In the genomic region with DNA sequence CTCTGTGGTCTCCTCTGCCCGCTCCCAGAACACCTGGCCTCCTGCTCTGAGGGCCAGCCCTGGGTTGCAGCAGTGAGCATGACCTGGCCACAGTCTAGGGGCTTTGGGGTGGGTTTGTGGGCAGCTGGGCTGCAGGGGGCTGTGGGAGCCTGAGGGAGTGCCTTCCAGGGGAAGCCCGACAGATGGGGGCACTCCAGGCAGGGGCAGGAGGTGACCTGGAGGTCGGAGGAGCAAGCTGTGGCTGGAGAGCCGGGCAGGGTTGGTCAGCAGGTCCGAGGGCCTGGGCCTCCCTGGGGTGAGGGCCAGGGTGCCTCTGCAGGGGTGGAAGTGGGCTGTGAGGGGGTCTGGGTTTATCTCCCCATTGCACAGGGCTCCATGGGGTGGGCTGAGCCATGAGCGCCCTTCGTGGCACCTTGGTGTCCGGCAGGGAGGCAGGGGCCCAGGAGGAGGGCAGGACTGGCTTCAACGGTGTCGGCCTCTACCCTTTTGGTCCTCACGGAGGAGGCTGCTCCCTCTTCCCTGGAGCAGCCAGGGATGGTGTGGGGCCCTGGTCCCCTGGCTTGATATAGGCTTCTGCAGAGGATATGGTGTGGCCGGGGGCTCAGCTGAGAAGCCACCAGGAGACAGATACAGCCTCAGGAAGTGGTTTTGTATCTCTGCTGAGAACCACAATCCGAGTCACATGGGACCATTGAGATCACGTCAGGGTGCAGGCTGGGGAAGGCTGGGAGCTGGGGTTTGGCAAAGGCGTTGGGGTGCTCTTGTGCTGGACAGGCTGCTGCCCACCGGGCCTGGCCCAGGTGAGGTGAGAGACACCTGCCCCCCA, we compare ENCODE assay signal across 11 cellular contexts.
DNase-seq lines count a peak whose midpoint lies in the region; ATAC-seq and TF ChIP-seq lines count a peak whose summit lies in the region.
"Had no signal": no experiment of that assay in that cellular context is flagged by ENCODE, and none has a peak within 500 bp of the region (broad histone marks: within the 10 kb centered on the region; RNA-seq: fewer than 3 reads in every experiment).

No MANE protein-coding gene starts in this region.

- no peak overlapping the region for H3K27ac Mint-ChIP-seq in activated naive CD8-positive, alpha-beta T cell
- no peak overlapping the region for H3K27ac Mint-ChIP-seq in nephron progenitor cell

- H3K9me3 Mint-ChIP-seq in activated naive CD8-positive, alpha-beta T cell (ENCODE audit: low read depth) = no peaks in the 10 kb centered on the region
- H3K9me3 Mint-ChIP-seq in nephron progenitor cell = no peaks in the 10 kb centered on the region

- ATAC-seq in GM21529 (IDR thresholded peaks at IDR 0.05; ENCODE audit: unreplicated experiment) = peak; percentile 56
- ATAC-seq in SK-N-SH treated with all-trans-retinoic acid at 6 μM for 48 hours = no peak
- no peak for ATAC-seq in GM18873 (IDR thresholded peaks at IDR 0.05; ENCODE audit: low FRiP score, unreplicated experiment)
- ATAC-seq: left ventricle myocardium superior had no signal

- peak; percentile 54 for DNase-seq in SKM-1 (lab: John Stamatoyannopoulos, UW; ENCODE audit: unreplicated experiment)
- DNase-seq in stimulated activated CD8-positive, alpha-beta memory T cell treated with anti-CD3 and anti-CD28 coated beads, Interleukin-15, amount 100 ng/mL, for 48 hours (ENCODE audit: low read depth in 2 of 2) = peak; percentile 25 to 28
- DNase-seq in NCI-H345 (lab: John Stamatoyannopoulos, UW) = no peak
- DNase-seq in nephron progenitor cell = no peak
- DNase-seq: effector CD8-positive, alpha-beta T cell; IMR-90; left ventricle myocardium superior had no signal

- TF ChIP-seq CTCF in nephron progenitor cell (IDR thresholded peaks at IDR 0.05) = no peak

- H3K4me3 Mint-ChIP-seq in activated naive CD8-positive, alpha-beta T cell = peak overlapping the region; percentile 74
- H3K4me3 Mint-ChIP-seq in nephron progenitor cell = no peak overlapping the region

- peaks cover 63% of the 10 kb centered on the region for H3K4me1 Mint-ChIP-seq in activated naive CD8-positive, alpha-beta T cell (ENCODE audit: low read depth)
- H3K4me1 Mint-ChIP-seq in nephron progenitor cell = no peaks in the 10 kb centered on the region

- no peaks in the 10 kb centered on the region for H3K36me3 Mint-ChIP-seq in activated naive CD8-positive, alpha-beta T cell
- no peaks in the 10 kb centered on the region for H3K36me3 Mint-ChIP-seq in nephron progenitor cell (ENCODE audit: low read depth)

- no peaks in the 10 kb centered on the region for H3K27me3 Mint-ChIP-seq in activated naive CD8-positive, alpha-beta T cell
- H3K27me3 Mint-ChIP-seq in nephron progenitor cell (ENCODE audit: low read depth, poor library complexity) = peaks cover 31% of the 10 kb centered on the region

TF ChIP-seq in SK-N-SH treated with all-trans-retinoic acid at 6 μM for 48 hours, 23 proteins besides CTCF, POLR2A, EP300 and RAD21:
- TF ChIP-seq ZFP3 (CRISPR knock-in tag; IDR thresholded peaks at IDR 0.05) (no peak), BACH2 (CRISPR knock-in tag; IDR thresholded peaks at IDR 0.05; ENCODE audit: borderline replicate concordance) (no peak), ZFP30 (CRISPR knock-in tag; IDR thresholded peaks at IDR 0.05) (no peak), GLIS3 (CRISPR knock-in tag; IDR thresholded peaks at IDR 0.05) (no peak), ZC3H10 (CRISPR knock-in tag; IDR thresholded peaks at IDR 0.05) (no peak), TOX (CRISPR knock-in tag; IDR thresholded peaks at IDR 0.05; ENCODE audit: borderline replicate concordance) (no peak), PPARA (CRISPR knock-in tag; IDR thresholded peaks at IDR 0.05; ENCODE audit: borderline replicate concordance) (no peak), ISL1 (CRISPR knock-in tag; IDR thresholded peaks at IDR 0.05) (no peak), ZNF565 (CRISPR knock-in tag; conservative IDR thresholded peaks at IDR 0.05; ENCODE audit: low read depth) (no peak), ZNF70 (CRISPR knock-in tag; IDR thresholded peaks at IDR 0.05) (no peak), ZNF8 (CRISPR knock-in tag; IDR thresholded peaks at IDR 0.05) (no peak), CSDC2 (CRISPR knock-in tag; IDR thresholded peaks at IDR 0.05) (no peak), RARB (CRISPR knock-in tag; IDR thresholded peaks at IDR 0.05) (no peak)
- TF ChIP-seq, protein P1, sequence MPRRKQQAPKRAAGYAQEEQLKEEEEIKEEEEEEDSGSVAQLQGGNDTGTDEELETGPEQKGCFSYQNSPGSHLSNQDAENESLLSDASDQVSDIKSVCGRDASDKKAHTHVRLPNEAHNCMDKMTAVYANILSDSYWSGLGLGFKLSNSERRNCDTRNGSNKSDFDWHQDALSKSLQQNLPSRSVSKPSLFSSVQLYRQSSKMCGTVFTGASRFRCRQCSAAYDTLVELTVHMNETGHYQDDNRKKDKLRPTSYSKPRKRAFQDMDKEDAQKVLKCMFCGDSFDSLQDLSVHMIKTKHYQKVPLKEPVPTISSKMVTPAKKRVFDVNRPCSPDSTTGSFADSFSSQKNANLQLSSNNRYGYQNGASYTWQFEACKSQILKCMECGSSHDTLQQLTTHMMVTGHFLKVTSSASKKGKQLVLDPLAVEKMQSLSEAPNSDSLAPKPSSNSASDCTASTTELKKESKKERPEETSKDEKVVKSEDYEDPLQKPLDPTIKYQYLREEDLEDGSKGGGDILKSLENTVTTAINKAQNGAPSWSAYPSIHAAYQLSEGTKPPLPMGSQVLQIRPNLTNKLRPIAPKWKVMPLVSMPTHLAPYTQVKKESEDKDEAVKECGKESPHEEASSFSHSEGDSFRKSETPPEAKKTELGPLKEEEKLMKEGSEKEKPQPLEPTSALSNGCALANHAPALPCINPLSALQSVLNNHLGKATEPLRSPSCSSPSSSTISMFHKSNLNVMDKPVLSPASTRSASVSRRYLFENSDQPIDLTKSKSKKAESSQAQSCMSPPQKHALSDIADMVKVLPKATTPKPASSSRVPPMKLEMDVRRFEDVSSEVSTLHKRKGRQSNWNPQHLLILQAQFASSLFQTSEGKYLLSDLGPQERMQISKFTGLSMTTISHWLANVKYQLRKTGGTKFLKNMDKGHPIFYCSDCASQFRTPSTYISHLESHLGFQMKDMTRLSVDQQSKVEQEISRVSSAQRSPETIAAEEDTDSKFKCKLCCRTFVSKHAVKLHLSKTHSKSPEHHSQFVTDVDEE (CRISPR knock-in tag; IDR thresholded peaks at IDR 0.05) = no peak
- TF ChIP-seq, protein P2, sequence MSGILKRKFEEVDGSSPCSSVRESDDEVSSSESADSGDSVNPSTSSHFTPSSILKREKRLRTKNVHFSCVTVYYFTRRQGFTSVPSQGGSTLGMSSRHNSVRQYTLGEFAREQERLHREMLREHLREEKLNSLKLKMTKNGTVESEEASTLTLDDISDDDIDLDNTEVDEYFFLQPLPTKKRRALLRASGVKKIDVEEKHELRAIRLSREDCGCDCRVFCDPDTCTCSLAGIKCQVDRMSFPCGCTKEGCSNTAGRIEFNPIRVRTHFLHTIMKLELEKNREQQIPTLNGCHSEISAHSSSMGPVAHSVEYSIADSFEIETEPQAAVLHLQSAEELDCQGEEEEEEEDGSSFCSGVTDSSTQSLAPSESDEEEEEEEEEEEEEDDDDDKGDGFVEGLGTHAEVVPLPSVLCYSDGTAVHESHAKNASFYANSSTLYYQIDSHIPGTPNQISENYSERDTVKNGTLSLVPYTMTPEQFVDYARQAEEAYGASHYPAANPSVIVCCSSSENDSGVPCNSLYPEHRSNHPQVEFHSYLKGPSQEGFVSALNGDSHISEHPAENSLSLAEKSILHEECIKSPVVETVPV (CRISPR knock-in tag; IDR thresholded peaks at IDR 0.05) = no peak
- TF ChIP-seq, protein P3, sequence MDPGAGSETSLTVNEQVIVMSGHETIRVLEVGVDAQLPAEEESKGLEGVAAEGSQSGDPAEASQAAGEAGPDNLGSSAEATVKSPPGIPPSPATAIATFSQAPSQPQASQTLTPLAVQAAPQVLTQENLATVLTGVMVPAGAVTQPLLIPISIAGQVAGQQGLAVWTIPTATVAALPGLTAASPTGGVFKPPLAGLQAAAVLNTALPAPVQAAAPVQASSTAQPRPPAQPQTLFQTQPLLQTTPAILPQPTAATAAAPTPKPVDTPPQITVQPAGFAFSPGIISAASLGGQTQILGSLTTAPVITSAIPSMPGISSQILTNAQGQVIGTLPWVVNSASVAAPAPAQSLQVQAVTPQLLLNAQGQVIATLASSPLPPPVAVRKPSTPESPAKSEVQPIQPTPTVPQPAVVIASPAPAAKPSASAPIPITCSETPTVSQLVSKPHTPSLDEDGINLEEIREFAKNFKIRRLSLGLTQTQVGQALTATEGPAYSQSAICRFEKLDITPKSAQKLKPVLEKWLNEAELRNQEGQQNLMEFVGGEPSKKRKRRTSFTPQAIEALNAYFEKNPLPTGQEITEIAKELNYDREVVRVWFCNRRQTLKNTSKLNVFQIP (CRISPR knock-in tag; IDR thresholded peaks at IDR 0.05; ENCODE audit: borderline replicate concordance, low read depth) = no peak
- TF ChIP-seq, protein P4, sequence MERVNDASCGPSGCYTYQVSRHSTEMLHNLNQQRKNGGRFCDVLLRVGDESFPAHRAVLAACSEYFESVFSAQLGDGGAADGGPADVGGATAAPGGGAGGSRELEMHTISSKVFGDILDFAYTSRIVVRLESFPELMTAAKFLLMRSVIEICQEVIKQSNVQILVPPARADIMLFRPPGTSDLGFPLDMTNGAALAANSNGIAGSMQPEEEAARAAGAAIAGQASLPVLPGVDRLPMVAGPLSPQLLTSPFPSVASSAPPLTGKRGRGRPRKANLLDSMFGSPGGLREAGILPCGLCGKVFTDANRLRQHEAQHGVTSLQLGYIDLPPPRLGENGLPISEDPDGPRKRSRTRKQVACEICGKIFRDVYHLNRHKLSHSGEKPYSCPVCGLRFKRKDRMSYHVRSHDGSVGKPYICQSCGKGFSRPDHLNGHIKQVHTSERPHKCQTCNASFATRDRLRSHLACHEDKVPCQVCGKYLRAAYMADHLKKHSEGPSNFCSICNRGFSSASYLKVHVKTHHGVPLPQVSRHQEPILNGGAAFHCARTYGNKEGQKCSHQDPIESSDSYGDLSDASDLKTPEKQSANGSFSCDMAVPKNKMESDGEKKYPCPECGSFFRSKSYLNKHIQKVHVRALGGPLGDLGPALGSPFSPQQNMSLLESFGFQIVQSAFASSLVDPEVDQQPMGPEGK (CRISPR knock-in tag; IDR thresholded peaks at IDR 0.05; ENCODE audit: borderline replicate concordance) = no peak

Comparison
In these comparisons a context has a peak if more than half of its experiments do, and no peak if none do; other contexts are left out.
1. DNase-seq: peak in SKM-1 (single experiment) and stimulated activated CD8-positive, alpha-beta memory T cell treated with anti-CD3 and anti-CD28 coated beads, Interleukin-15, amount 100 ng/mL, for 48 hours (2 of 2); none in NCI-H345 (single experiment) and nephron progenitor cell (single experiment).